In the genomic region with DNA sequence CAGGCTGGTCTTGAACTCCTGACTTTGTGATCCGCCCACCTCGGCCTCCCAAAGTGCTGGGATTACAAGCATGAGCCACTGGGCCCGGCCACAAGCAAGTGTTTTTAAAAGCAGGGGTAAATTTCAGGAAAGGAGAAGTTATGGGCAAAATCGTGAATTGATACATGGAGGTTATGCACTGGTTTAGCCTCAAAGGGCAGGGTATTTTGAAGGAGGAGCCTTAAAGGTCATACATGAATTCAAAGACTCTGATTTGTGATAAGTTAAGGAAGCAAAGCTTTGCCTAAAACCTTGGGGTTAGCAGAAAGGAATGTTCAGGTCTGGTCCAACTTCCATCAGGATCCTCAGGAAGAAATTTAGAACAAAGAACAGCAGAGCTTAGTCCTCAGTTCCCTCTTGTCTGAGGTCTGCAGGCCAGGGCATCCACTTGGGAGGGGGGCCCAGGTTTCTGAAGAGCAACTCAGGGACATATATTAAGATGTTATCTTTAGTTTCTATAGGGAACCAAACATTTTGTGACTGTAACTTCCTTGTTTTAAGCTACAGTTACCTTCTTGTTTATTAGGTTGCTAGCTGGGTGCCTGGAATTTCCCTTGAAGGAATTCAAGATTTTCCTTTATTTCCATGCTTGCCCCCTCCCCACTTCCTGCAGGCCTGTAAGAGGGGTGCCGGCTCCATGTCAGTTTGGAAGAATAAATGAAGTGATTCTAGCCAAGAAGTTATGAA, we compare ENCODE assay signal across 15 cellular contexts. TPM values are rescaled to one million over a fixed set of nuclear protein-coding genes. Genes with fewer than 3 reads are reported as not detected.
DNase-seq lines count a peak whose midpoint lies in the region; ATAC-seq, FAIRE-seq and TF ChIP-seq lines count a peak whose summit lies in the region.
"Had no signal": no experiment of that assay in that cellular context is flagged by ENCODE, and none has a peak within 500 bp of the region (broad histone marks: within the 10 kb centered on the region; RNA-seq: fewer than 3 reads in every experiment).

No MANE protein-coding gene starts in this region.

- dilution Hi-C loops in mammary epithelial cell (cut with HindIII; ENCODE audit: low sequenced_read_pairs), result no loop called here

- TF ChIP-seq POLR2A in K562 (conservative IDR thresholded peaks at IDR 0.05), result no peak

- H3K9me3 ChIP-seq in K562 (replicated peaks; ENCODE audit: control insufficient read depth, insufficient read depth, low read depth, low read length) (no peaks in the 10 kb centered on the region), mammary epithelial cell (replicated peaks; ENCODE audit: insufficient read depth, low read length) (no peaks in the 10 kb centered on the region)

- H3K4me3 ChIP-seq in K562 (no peak overlapping the region), mammary epithelial cell (replicated peaks in 1 of 3; ENCODE audit: insufficient read depth in 1 of 3, low read depth in 2 of 3, low read length in 3 of 3) (no peak overlapping the region)

- BruUV-seq in K562 (replicated peaks; lab: Mats Ljungman, UMichigan) (no TSS peak), mammary epithelial cell (replicated peaks; lab: Mats Ljungman, UMichigan) (no TSS peak)

- in situ Hi-C loops in K562 (cut with MboI), result no loop called here
- in situ Hi-C loops in mammary epithelial cell (cut with MboI; ENCODE audit: low sequenced_read_pairs in 2 of 2), result no loop called here

- H3K9ac ChIP-seq in K562 (ENCODE audit: insufficient read depth in 1 of 2, low read depth in 2 of 2, low read length in 2 of 2) (no peak overlapping the region), mammary epithelial cell (ENCODE audit: insufficient read depth, low read length) (no peak overlapping the region)

- H3K79me2 ChIP-seq in K562 (ENCODE audit: control insufficient read depth, insufficient read depth, low read length), result peaks cover 30% of the 10 kb centered on the region
- H3K79me2 ChIP-seq in mammary epithelial cell (ENCODE audit: insufficient read depth, low read length), result no peaks in the 10 kb centered on the region

- TF ChIP-seq RAD21 in K562 (CRISPR knock-in tag; conservative IDR thresholded peaks at IDR 0.05 in 1 of 2, IDR thresholded peaks at IDR 0.05 in 1 of 2), result no peak

- 64% methylated on average over 5 of the region's 5 CpGs for WGBS in K562 (ENCODE audit: insufficient coverage, low coverage, missing lambda C conversion rate)
- 70% methylated on average over 3 of the region's 5 CpGs for WGBS in mammary epithelial cell (ENCODE audit: low coverage, missing lambda C conversion rate)

- FAIRE-seq in G401.6 (lab: Jason Lieb, UNC) (peak; percentile 13), K562 (lab: Jason Lieb, UNC) (no peak)
- FAIRE-seq: endometrium, RCC 7860 had no signal

- H4K20me1 ChIP-seq in K562 (replicated peaks; ENCODE audit: control insufficient read depth, insufficient read depth, low read length), result no peaks in the 10 kb centered on the region; the same call in 1 of the 2 replicates
- no peaks in the 10 kb centered on the region for H4K20me1 ChIP-seq in mammary epithelial cell (ENCODE audit: insufficient read depth, low read length)

- H3K4me1 ChIP-seq in K562 (replicated peaks in 1 of 2; ENCODE audit: control insufficient read depth in 2 of 2, insufficient read depth in 2 of 2, low read length in 2 of 2) (peaks cover 31 to 41% of the 10 kb centered on the region in 2 experiments), mammary epithelial cell (ENCODE audit: insufficient read depth, low read length) (peaks cover 10% of the 10 kb centered on the region)

- DNase-seq in NOMO-1 treated with DMSO at 0.1 percent for 48 hours (lab: John Stamatoyannopoulos, UW; ENCODE audit: unreplicated experiment) (peak; percentile 74), K562 (ENCODE audit: extremely low read depth in 1 of 4, low spot score in 3 of 4) (no peak), sciatic nerve (ENCODE audit: low spot score) (peak; percentile 14), mammary epithelial cell (no peak), iPS-NIHi7 (ENCODE audit: extremely low spot score) (no peak)
- DNase-seq: activated CD4-positive, CD25-positive, alpha-beta regulatory T cell treated with anti-CD3 and anti-CD28 coated beads, Interleukin-2, amount 50 U/mL, for 72 hours; activated naive CD4-positive, alpha-beta T cell treated with anti-CD3 and anti-CD28 coated beads for 36 hours; DMS79 treated with DMSO at 0.1 percent for 48 hours; NCI-H1436; stimulated activated CD4-positive, alpha-beta T cell treated with anti-CD3 and anti-CD28 coated beads, Interleukin-4, amount 100 ng/mL, for 4 hours had no signal

- H2AFZ ChIP-seq in K562 (ENCODE audit: low read depth, low read length) (0 out of 2 replicates have a peak overlapping the region, but pooled peaks have one; percentile 12), mammary epithelial cell (ENCODE audit: low read depth, low read length) (no peak overlapping the region)

- peak overlapping the region; percentile 31; the same call in 1 of the 3 replicates for H3K27ac ChIP-seq in K562 (ENCODE audit: extremely low read depth, low read depth, low read length)
- no peak overlapping the region for H3K27ac ChIP-seq in mammary epithelial cell (ENCODE audit: insufficient read depth, low read depth, low read length)

- intact Hi-C loops in K562 (cut with micrococcal nuclease) (no loop called here), sciatic nerve (cut with DNase I) (no loop called here), mammary epithelial cell (cut with micrococcal nuclease) (no loop called here)

- H3K4me2 ChIP-seq in K562 (ENCODE audit: insufficient read depth, low read length) (no peak overlapping the region), mammary epithelial cell (ENCODE audit: insufficient read depth, low read depth, low read length) (no peak overlapping the region)

- POLR2A ChIA-PET in K562 (lab: Yijun Ruan, JAX), result interaction anchor here (0.6 to 1.5 kb wide), 11 partner anchors 8 to 1238 kb away, joined by 3 to 7 read pairs (median 3); no protein-coding TSS in a partner anchor

- no peak for TF ChIP-seq EP300 in K562 (IDR thresholded peaks at IDR 0.05; ENCODE audit: low read length)

- CTCF ChIA-PET in K562 (lab: Yijun Ruan, JAX; ENCODE audit: low intra/inter-chr PET ratio), result interaction anchor here (0.6 kb wide), 1 partner anchor 1152 kb away, joined by 3 read pairs; no protein-coding TSS in a partner anchor
- CTCF ChIA-PET in mammary epithelial cell (lab: Charles Lee; ENCODE audit: low non-redundant PET), result no interaction called here

- H3K27me3 ChIP-seq in K562 (ENCODE audit: control insufficient read depth in 2 of 2, insufficient read depth in 2 of 2, low read length in 2 of 2), result no peaks in the 10 kb centered on the region
- H3K27me3 ChIP-seq in mammary epithelial cell (ENCODE audit: insufficient read depth, low read length), result no peaks in the 10 kb centered on the region

- H3K36me3 ChIP-seq in K562 (ENCODE audit: control insufficient read depth, insufficient read depth, low read length), result peaks cover 19% of the 10 kb centered on the region
- H3K36me3 ChIP-seq in mammary epithelial cell (ENCODE audit: insufficient read depth, low read length), result no peaks in the 10 kb centered on the region

- no peak for ATAC-seq in K562
- ATAC-seq in sciatic nerve, result no peak
- no peak for ATAC-seq in HG03159 (IDR thresholded peaks at IDR 0.05; ENCODE audit: unreplicated experiment)
- ATAC-seq in GM18517 (IDR thresholded peaks at IDR 0.05; ENCODE audit: unreplicated experiment), result no peak

- no peaks in the 10 kb centered on the region for H3K9me1 ChIP-seq in K562 (ENCODE audit: control insufficient read depth, insufficient read depth, low read length)

- TF ChIP-seq CTCF in K562 (IDR thresholded peaks at IDR 0.05 in 2 of 3, conservative IDR thresholded peaks at IDR 0.05 in 1 of 3; ENCODE audit: insufficient read depth in 2 of 3, low read depth in 1 of 3, low read length in 3 of 3), result no peak
- TF ChIP-seq CTCF in mammary epithelial cell (conservative IDR thresholded peaks at IDR 0.05 in 1 of 2, IDR thresholded peaks at IDR 0.05 in 1 of 2; ENCODE audit: extremely low read depth in 1 of 2, insufficient read depth in 1 of 2, low read depth in 1 of 2, low read length in 2 of 2), result no peak

RNA-seq across cellular contexts. Expression of gene REPIN1, which starts 2.8 kb away (rescaled TPM):
- 109 and 296 TPM in 2 replicates for total RNA-seq in K562 (2011; cell fraction: chromatin; rRNA removed; ENCODE audit: low replicate concordance)
- 251 and 260 TPM in 2 replicates for total RNA-seq in K562 (2011; cell fraction: nucleolus; rRNA removed)
- total RNA-seq in K562 (2011; cell fraction: nucleoplasm; rRNA removed), result 183 and 184 TPM in 2 replicates
- 212 and 268 TPM in 2 replicates for total RNA-seq in K562 (2014; rRNA removed)
- total RNA-seq in K562 (2014; rRNA removed; fragmentation: Illumina TruSeq; extraction: Trizol), result 46.9 and 56.8 TPM in 2 replicates
- 94.0 and 99.6 TPM in 2 replicates for total RNA-seq in K562 (2015; rRNA removed; fragmentation: Illumina TruSeq; extraction: Trizol)
- 277 and 283 TPM in 2 replicates for total RNA-seq in K562 (2021)
- 130 and 189 TPM in 2 replicates for polyA plus RNA-seq in K562 (2011; rRNA removed)
- polyA plus RNA-seq in K562 (2011; cell fraction: cytosol; rRNA removed), result 210 and 322 TPM in 2 replicates
- 461 and 543 TPM in 2 replicates for polyA plus RNA-seq in K562 (2011; cell fraction: nucleus; rRNA removed)
- polyA plus RNA-seq in K562 (2012), result 186 and 202 TPM in 2 replicates
- 94.3 and 120 TPM in 2 replicates for polyA plus RNA-seq in K562 (2014; fragmentation: Illumina TruSeq; extraction: Trizol)
- 10 to 100 TPM in 1 of 2 experiments, 1 to 10 TPM in 1; 8.1 to 11.0 TPM for polyA plus RNA-seq in K562 (2014; fragmentation: Nextera tagmentation; extraction: Ambion mirVana)
- 209 and 237 TPM in 2 replicates for polyA plus RNA-seq in K562 (2014; rRNA removed)
- 65.6 and 71.9 TPM in 2 replicates for polyA minus RNA-seq in K562 (2011; rRNA and poly(A)+ RNA removed)
- polyA minus RNA-seq in K562 (2011; cell fraction: cytosol; rRNA and poly(A)+ RNA removed), result 96.6 and 122 TPM in 2 replicates
- 81.0 and 130 TPM in 2 replicates for polyA minus RNA-seq in K562 (2011; cell fraction: nucleus; rRNA and poly(A)+ RNA removed)
- 54.0 TPM for total RNA-seq in sciatic nerve
- total RNA-seq in mammary epithelial cell, result 10 to 100 TPM in 1 of 2 donors, 1 to 10 TPM in 1; 5.6 to 33.5 TPM
- 3.9 TPM for polyA plus RNA-seq in mammary epithelial cell
- polyA minus RNA-seq in mammary epithelial cell, result 4.7 TPM

RNA-seq across cellular contexts. Expression of gene ZNF775, which starts 13.3 kb away (rescaled TPM):
- 3.1 and 10.5 TPM in 2 replicates for total RNA-seq in K562 (2011; cell fraction: chromatin; rRNA removed; ENCODE audit: low replicate concordance)
- total RNA-seq in K562 (2011; cell fraction: nucleolus; rRNA removed), result 12.0 and 14.7 TPM in 2 replicates
- 5.9 TPM in 2 replicates for total RNA-seq in K562 (2011; cell fraction: nucleoplasm; rRNA removed)
- total RNA-seq in K562 (2014; rRNA removed) (18.6 and 21.8 TPM in 2 replicates), K562 (2014; rRNA removed; fragmentation: Illumina TruSeq; extraction: Trizol) (1.1 and 1.8 TPM in 2 replicates), K562 (2015; rRNA removed; fragmentation: Illumina TruSeq; extraction: Trizol) (5.5 and 5.7 TPM in 2 replicates), K562 (2021) (18.7 and 19.2 TPM in 2 replicates), sciatic nerve (11.1 TPM), mammary epithelial cell (1 to 10 TPM; 2.0 to 2.3 TPM)
- polyA plus RNA-seq in K562 (2011; rRNA removed) (4.9 and 8.3 TPM in 2 replicates), K562 (2014; fragmentation: Illumina TruSeq; extraction: Trizol) (1.5 and 3.5 TPM in 2 replicates), K562 (2014; fragmentation: Nextera tagmentation; extraction: Ambion mirVana) (under 1 TPM; 0.04 to 0.20 TPM), K562 (2014; rRNA removed) (13.1 and 13.2 TPM in 2 replicates), mammary epithelial cell (1.1 TPM)
- polyA plus RNA-seq in K562 (2011; cell fraction: cytosol; rRNA removed), result 7.9 and 29.5 TPM in 2 replicates
- polyA plus RNA-seq in K562 (2011; cell fraction: nucleus; rRNA removed), result 9.1 and 15.1 TPM in 2 replicates
- polyA plus RNA-seq in K562 (2012), result 11.8 and 13.9 TPM in 2 replicates
- polyA minus RNA-seq in K562 (2011; rRNA and poly(A)+ RNA removed), result 1.3 and 1.6 TPM in 2 replicates
- 7.2 and 17.1 TPM in 2 replicates for polyA minus RNA-seq in K562 (2011; cell fraction: cytosol; rRNA and poly(A)+ RNA removed)
- polyA minus RNA-seq in K562 (2011; cell fraction: nucleus; rRNA and poly(A)+ RNA removed), result 4.3 and 5.3 TPM in 2 replicates
- polyA minus RNA-seq in mammary epithelial cell, result 2.6 TPM

RNA-seq across cellular contexts. Expression of gene RARRES2, which starts 24.4 kb away (rescaled TPM):
- not detected in 2 replicates for total RNA-seq in K562 (2011; cell fraction: chromatin; rRNA removed; ENCODE audit: low replicate concordance)
- total RNA-seq in K562 (2011; cell fraction: nucleolus; rRNA removed), result not detected in 2 replicates
- not detected in 2 replicates for total RNA-seq in K562 (2011; cell fraction: nucleoplasm; rRNA removed)
- total RNA-seq in K562 (2014; rRNA removed), result not detected in 2 replicates
- total RNA-seq in K562 (2014; rRNA removed; fragmentation: Illumina TruSeq; extraction: Trizol), result not detected in 2 replicates
- not detected in 2 replicates for total RNA-seq in K562 (2015; rRNA removed; fragmentation: Illumina TruSeq; extraction: Trizol)
- 1.7 and 1.8 TPM in 2 replicates for total RNA-seq in K562 (2021)
- polyA plus RNA-seq in K562 (2011; rRNA removed), result 0.11 TPM in 1 of 2 replicates, not detected in the other
- polyA plus RNA-seq in K562 (2011; cell fraction: cytosol; rRNA removed), result 0.51 and 0.55 TPM in 2 replicates
- 0.13 and 0.26 TPM in 2 replicates for polyA plus RNA-seq in K562 (2011; cell fraction: nucleus; rRNA removed)
- polyA plus RNA-seq in K562 (2012), result 0.21 and 0.33 TPM in 2 replicates
- not detected in 2 replicates for polyA plus RNA-seq in K562 (2014; fragmentation: Illumina TruSeq; extraction: Trizol)
- not detected for polyA plus RNA-seq in K562 (2014; fragmentation: Nextera tagmentation; extraction: Ambion mirVana)
- polyA plus RNA-seq in K562 (2014; rRNA removed), result 0.23 TPM in 1 of 2 replicates, not detected in the other
- polyA minus RNA-seq in K562 (2011; rRNA and poly(A)+ RNA removed), result not detected in 2 replicates
- not detected in 2 replicates for polyA minus RNA-seq in K562 (2011; cell fraction: cytosol; rRNA and poly(A)+ RNA removed)
- polyA minus RNA-seq in K562 (2011; cell fraction: nucleus; rRNA and poly(A)+ RNA removed), result not detected in 2 replicates
- 261 TPM for total RNA-seq in sciatic nerve
- total RNA-seq in mammary epithelial cell, result under 1 TPM in 1 of 2 donors, not detected in 1; 0.17 TPM
- polyA plus RNA-seq in mammary epithelial cell, result 0.23 TPM
- polyA minus RNA-seq in mammary epithelial cell, result not detected
- total RNA-seq: activated naive CD4-positive, alpha-beta T cell treated with anti-CD3 and anti-CD28 coated beads for 36 hours had no signal

RNA-seq across cellular contexts. Expression of gene ACTR3C, which starts 42.5 kb away (rescaled TPM):
- 118 and 124 TPM in 2 replicates for total RNA-seq in K562 (2011; cell fraction: chromatin; rRNA removed; ENCODE audit: low replicate concordance)
- total RNA-seq in K562 (2011; cell fraction: nucleolus; rRNA removed), result 77.7 and 87.2 TPM in 2 replicates
- total RNA-seq in K562 (2011; cell fraction: nucleoplasm; rRNA removed), result 81.8 and 110 TPM in 2 replicates
- total RNA-seq in K562 (2014; rRNA removed), result 12.1 and 12.9 TPM in 2 replicates
- total RNA-seq in K562 (2014; rRNA removed; fragmentation: Illumina TruSeq; extraction: Trizol), result 14.2 and 16.9 TPM in 2 replicates
- 14.8 and 16.8 TPM in 2 replicates for total RNA-seq in K562 (2015; rRNA removed; fragmentation: Illumina TruSeq; extraction: Trizol)
- total RNA-seq in K562 (2021), result 10.0 and 10.8 TPM in 2 replicates
- 28.1 and 35.4 TPM in 2 replicates for polyA plus RNA-seq in K562 (2011; rRNA removed)
- 13.0 and 26.1 TPM in 2 replicates for polyA plus RNA-seq in K562 (2011; cell fraction: cytosol; rRNA removed)
- polyA plus RNA-seq in K562 (2011; cell fraction: nucleus; rRNA removed), result 30.3 and 45.3 TPM in 2 replicates
- polyA plus RNA-seq in K562 (2012), result 13.2 and 18.9 TPM in 2 replicates
- polyA plus RNA-seq in K562 (2014; fragmentation: Illumina TruSeq; extraction: Trizol), result 12.2 and 13.4 TPM in 2 replicates
- polyA plus RNA-seq in K562 (2014; fragmentation: Nextera tagmentation; extraction: Ambion mirVana), result 10 to 100 TPM in 1 of 2 experiments, 1 to 10 TPM in 1; 9.0 to 13.3 TPM
- polyA plus RNA-seq in K562 (2014; rRNA removed), result 14.9 and 16.9 TPM in 2 replicates
- polyA minus RNA-seq in K562 (2011; rRNA and poly(A)+ RNA removed), result 61.6 and 72.6 TPM in 2 replicates
- 16.9 and 22.1 TPM in 2 replicates for polyA minus RNA-seq in K562 (2011; cell fraction: cytosol; rRNA and poly(A)+ RNA removed)
- polyA minus RNA-seq in K562 (2011; cell fraction: nucleus; rRNA and poly(A)+ RNA removed), result 75.1 and 126 TPM in 2 replicates
- 3.3 TPM for total RNA-seq in sciatic nerve
- total RNA-seq in mammary epithelial cell, result 1 to 10 TPM; 1.6 to 8.3 TPM
- 1.2 TPM for polyA plus RNA-seq in mammary epithelial cell
- polyA minus RNA-seq in mammary epithelial cell, result 5.7 TPM

RNA-seq across cellular contexts. Expression of gene LRRC61, which starts 42.7 kb away (rescaled TPM):
- 114 and 182 TPM in 2 replicates for total RNA-seq in K562 (2011; cell fraction: chromatin; rRNA removed; ENCODE audit: low replicate concordance)
- total RNA-seq in K562 (2011; cell fraction: nucleolus; rRNA removed), result 129 and 134 TPM in 2 replicates
- 113 and 123 TPM in 2 replicates for total RNA-seq in K562 (2011; cell fraction: nucleoplasm; rRNA removed)
- 55.2 and 67.6 TPM in 2 replicates for total RNA-seq in K562 (2014; rRNA removed)
- total RNA-seq in K562 (2014; rRNA removed; fragmentation: Illumina TruSeq; extraction: Trizol), result 16.8 and 18.7 TPM in 2 replicates
- 35.2 and 37.8 TPM in 2 replicates for total RNA-seq in K562 (2015; rRNA removed; fragmentation: Illumina TruSeq; extraction: Trizol)
- total RNA-seq in K562 (2021), result 49.5 and 50.6 TPM in 2 replicates
- 54.3 and 76.9 TPM in 2 replicates for polyA plus RNA-seq in K562 (2011; rRNA removed)
- polyA plus RNA-seq in K562 (2011; cell fraction: cytosol; rRNA removed), result 138 and 194 TPM in 2 replicates
- 125 and 205 TPM in 2 replicates for polyA plus RNA-seq in K562 (2011; cell fraction: nucleus; rRNA removed)
- polyA plus RNA-seq in K562 (2012), result 81.4 and 86.4 TPM in 2 replicates
- polyA plus RNA-seq in K562 (2014; fragmentation: Illumina TruSeq; extraction: Trizol), result 18.4 and 35.6 TPM in 2 replicates
- polyA plus RNA-seq in K562 (2014; fragmentation: Nextera tagmentation; extraction: Ambion mirVana), result 1 to 10 TPM; 1.3 to 1.7 TPM
- polyA plus RNA-seq in K562 (2014; rRNA removed), result 42.0 and 46.5 TPM in 2 replicates
- 44.8 and 55.6 TPM in 2 replicates for polyA minus RNA-seq in K562 (2011; rRNA and poly(A)+ RNA removed)
- 94.8 and 130 TPM in 2 replicates for polyA minus RNA-seq in K562 (2011; cell fraction: cytosol; rRNA and poly(A)+ RNA removed)
- polyA minus RNA-seq in K562 (2011; cell fraction: nucleus; rRNA and poly(A)+ RNA removed), result 89.0 and 106 TPM in 2 replicates
- total RNA-seq in sciatic nerve, result 5.8 TPM
- total RNA-seq in mammary epithelial cell, result 10 to 100 TPM in 1 of 2 donors, under 1 TPM in 1; 0.73 to 18.0 TPM
- polyA plus RNA-seq in mammary epithelial cell, result 0.93 TPM
- 0.26 TPM for polyA minus RNA-seq in mammary epithelial cell

Comparison
In these comparisons a context has a peak if more than half of its experiments do, and no peak if none do; other contexts are left out.
1. DNase-seq: peak in NOMO-1 treated with DMSO at 0.1 percent for 48 hours (single experiment) and sciatic nerve (single experiment); none in K562 (0 of 4), mammary epithelial cell (single experiment) and iPS-NIHi7 (single experiment).
2. RNA of gene RARRES2, which starts 24.4 kb away (total RNA-seq): 261 TPM in sciatic nerve (single experiment); 0.17 TPM in mammary epithelial cell and 1.7 to 1.8 TPM in K562; every median in the first group is over 10 times any median in the second.